Comparison of ENCODE assay signal across 20 cellular contexts in the genomic region with DNA sequence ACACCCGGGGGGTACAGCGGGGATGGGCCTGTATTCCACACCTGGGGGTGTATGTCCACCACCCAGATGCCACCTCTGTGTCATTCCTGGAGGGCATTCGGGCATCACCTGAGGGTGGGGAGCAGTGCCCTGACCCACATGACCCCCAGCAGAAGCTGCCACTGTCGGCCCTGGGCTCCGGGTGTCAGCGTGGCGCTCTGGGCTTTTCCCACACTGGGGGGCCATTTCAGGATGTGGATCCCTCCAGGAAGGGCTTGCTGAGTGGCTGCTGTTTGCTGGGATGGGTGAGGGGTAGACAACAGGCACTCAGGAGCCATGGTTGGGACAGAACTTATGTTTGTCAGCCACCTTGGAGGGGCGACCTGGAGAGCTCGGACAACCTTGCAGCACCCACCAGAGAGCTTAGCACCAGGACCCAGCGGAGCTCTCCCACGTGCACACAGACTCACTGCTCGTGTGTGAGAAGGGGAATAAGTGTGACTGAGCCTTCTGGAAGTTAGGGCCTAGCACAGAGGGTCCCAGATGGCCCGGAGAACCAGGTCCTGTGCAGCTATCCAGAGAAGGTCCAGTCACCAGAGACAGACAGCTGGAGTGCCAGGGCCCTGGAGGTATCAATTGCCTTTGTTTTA.
DNase-seq lines count a peak whose midpoint lies in the region; ATAC-seq and TF ChIP-seq lines count a peak whose summit lies in the region.
"Had no signal": no experiment of that assay in that cellular context is flagged by ENCODE, and none has a peak within 500 bp of the region (broad histone marks: within the 10 kb centered on the region; RNA-seq: fewer than 3 reads in every experiment).

No MANE protein-coding gene starts in this region.

- no peak overlapping the region for H3K4me3 ChIP-seq in mesendoderm (ENCODE audit: low read length)
- H3K4me3 ChIP-seq: breast epithelium, PC-9, smooth muscle cell, thyroid gland had no signal

- H3K27ac Mint-ChIP-seq in chondrocyte (ENCODE audit: unreplicated experiment): no peak overlapping the region
- H3K27ac Mint-ChIP-seq in natural killer cell: peak overlapping the region; percentile 51 to 79
- H3K27ac Mint-ChIP-seq: naive thymus-derived CD4-positive, alpha-beta T cell had no signal

- H3K36me3 Mint-ChIP-seq in chondrocyte (ENCODE audit: low read depth) (no peaks in the 10 kb centered on the region), natural killer cell (no peaks in the 10 kb centered on the region)
- H3K36me3 Mint-ChIP-seq: naive thymus-derived CD4-positive, alpha-beta T cell had no signal

- H3K4ac ChIP-seq in mesendoderm (ENCODE audit: low read depth, low read length): no peak overlapping the region

- H3K79me1 ChIP-seq in mesendoderm (ENCODE audit: low read length): no peaks in the 10 kb centered on the region

- H3K56ac ChIP-seq in mesendoderm (ENCODE audit: low read length): no peak overlapping the region

- H3K4me1 ChIP-seq in mesendoderm (ENCODE audit: control insufficient read depth, low read depth, low read length): no peaks in the 10 kb centered on the region
- H3K4me1 ChIP-seq: breast epithelium, Caco-2 had no signal

- H3K23ac ChIP-seq in mesendoderm (ENCODE audit: low read length): no peak overlapping the region

- no peaks in the 10 kb centered on the region for H3K36me3 ChIP-seq in mesendoderm (ENCODE audit: control insufficient read depth, insufficient read depth, low read length)
- H3K36me3 ChIP-seq: breast epithelium, thyroid gland had no signal

- no peak overlapping the region for H4K5ac ChIP-seq in mesendoderm (ENCODE audit: low read length)

- DNase-seq in cardiac septum (ENCODE audit: low spot score): peak; percentile 31
- DNase-seq in Right ventricle myocardium superior: no peak
- peak; percentile 71 for DNase-seq in chondrocyte (ENCODE audit: low spot score)
- DNase-seq in natural killer cell: peak; percentile 14
- no peak for DNase-seq in Kasumi-1 (lab: John Stamatoyannopoulos, UW)
- no peak for DNase-seq in mesendoderm
- DNase-seq: activated CD4-positive, alpha-beta T cell treated with anti-CD3 and anti-CD28 coated beads for 48 hours; activated T-cell treated with anti-CD3 and anti-CD28 coated beads, Interleukin-2, amount 50 U/mL, for 4 hours; MM.1S; NCI-H146; NCI-H2227 treated with DMSO at 0.1 percent for 48 hours; PC-9; thyroid gland had no signal

- H3K4me3 Mint-ChIP-seq in chondrocyte (ENCODE audit: unreplicated experiment): no peak overlapping the region
- H3K4me3 Mint-ChIP-seq in natural killer cell: no peak overlapping the region
- H3K4me3 Mint-ChIP-seq: activated T-cell treated with anti-CD3 and anti-CD28 coated beads, Interleukin-2, amount 50 U/mL, for 4 hours; naive thymus-derived CD4-positive, alpha-beta T cell had no signal

- H3K4me2 ChIP-seq in mesendoderm (ENCODE audit: low read length): no peak overlapping the region
- H3K4me2 ChIP-seq: PC-9, smooth muscle cell had no signal

- no peak overlapping the region for H4K8ac ChIP-seq in mesendoderm (ENCODE audit: low read depth, low read length)

- intact Hi-C loops in cardiac septum (cut with DNase I) (no loop called here), Right ventricle myocardium superior (cut with DNase I) (no loop called here), natural killer cell (cut with micrococcal nuclease) (no loop called here)

- no peak overlapping the region for H3K9ac ChIP-seq in mesendoderm (ENCODE audit: low read length)

- H2AK5ac ChIP-seq in mesendoderm (ENCODE audit: low read length): no peak overlapping the region

- H3K4me1 Mint-ChIP-seq in chondrocyte (ENCODE audit: low read depth) (peaks cover 14% of the 10 kb centered on the region), natural killer cell (peaks cover 22 to 32% of the 10 kb centered on the region in 2 donors)

- H3K9me3 Mint-ChIP-seq in chondrocyte (ENCODE audit: low read depth): no peaks in the 10 kb centered on the region
- H3K9me3 Mint-ChIP-seq in natural killer cell: no peaks in the 10 kb centered on the region
- H3K9me3 Mint-ChIP-seq: activated T-cell treated with anti-CD3 and anti-CD28 coated beads, Interleukin-2, amount 50 U/mL, for 4 hours; naive thymus-derived CD4-positive, alpha-beta T cell had no signal

- no peak overlapping the region for H3K18ac ChIP-seq in mesendoderm (ENCODE audit: low read length)

- WGBS in mesendoderm (ENCODE audit: extremely low coverage, insufficient coverage, low lambda C conversion rate): no CpG with 5 or more reads among the region's 13 CpGs

- H2BK5ac ChIP-seq in mesendoderm (ENCODE audit: low read length): no peak overlapping the region

- H3K79me2 ChIP-seq in mesendoderm (ENCODE audit: control insufficient read depth, insufficient read depth, low read length): no peaks in the 10 kb centered on the region

- no peak overlapping the region for H3K27ac ChIP-seq in mesendoderm (ENCODE audit: low read depth, low read length)
- H3K27ac ChIP-seq: breast epithelium, PC-9, thyroid gland had no signal

- ATAC-seq in Right ventricle myocardium superior (ENCODE audit: poor library complexity): no peak
- no peak for ATAC-seq in natural killer cell
- ATAC-seq in HG03025 (IDR thresholded peaks at IDR 0.05; ENCODE audit: low FRiP score, unreplicated experiment): no peak
- no peak for ATAC-seq in HG03460 (IDR thresholded peaks at IDR 0.05; ENCODE audit: unreplicated experiment)
- ATAC-seq: activated T-cell treated with anti-CD3 and anti-CD28 coated beads, Interleukin-2, amount 50 U/mL, for 4 hours; esophagus mucosa had no signal

- no peak overlapping the region for H2BK120ac ChIP-seq in mesendoderm (ENCODE audit: low read depth, low read length)

- H3K27me3 Mint-ChIP-seq in chondrocyte (ENCODE audit: low read depth): no peaks in the 10 kb centered on the region
- H3K27me3 Mint-ChIP-seq in natural killer cell (ENCODE audit: low read depth in 2 of 2): peaks cover 0 to 2% of the 10 kb centered on the region in 2 donors

- H3K27me3 ChIP-seq in mesendoderm (ENCODE audit: insufficient read depth, low read length, poor library complexity): no peaks in the 10 kb centered on the region
- H3K27me3 ChIP-seq: breast epithelium, thyroid gland had no signal

- no peak overlapping the region for H2BK15ac ChIP-seq in mesendoderm (replicated peaks; ENCODE audit: low read depth)

- TF ChIP-seq CTCF in chondrocyte (IDR thresholded peaks at IDR 0.05) (no peak), natural killer cell (IDR thresholded peaks at IDR 0.05) (no peak)

Comparison
In these comparisons a context has a peak if more than half of its experiments do, and no peak if none do; other contexts are left out.
1. DNase-seq: peak in cardiac septum (single experiment), chondrocyte (single experiment) and natural killer cell (single experiment); none in Right ventricle myocardium superior (single experiment), Kasumi-1 (0 of 2) and mesendoderm (single experiment).